In the genomic region with DNA sequence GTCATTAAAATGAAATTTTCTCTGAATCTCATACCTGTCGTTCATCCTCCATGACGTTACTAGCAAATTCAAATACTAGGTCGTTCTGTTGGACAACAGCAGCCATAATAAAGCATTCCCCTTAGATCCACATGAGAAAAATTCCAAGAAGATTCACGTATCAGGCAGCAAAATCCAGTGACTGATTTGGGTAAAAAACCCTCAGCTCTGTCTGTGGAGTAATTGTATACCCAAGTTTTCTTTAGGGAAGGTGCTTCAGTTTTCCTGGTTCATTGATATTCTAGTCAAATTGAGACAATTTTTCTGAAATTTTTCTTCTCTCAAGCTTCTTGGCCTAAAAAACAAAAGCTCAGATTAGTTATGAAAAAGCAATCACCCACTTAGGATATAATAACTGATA, we compare ENCODE assay signal across 1 cellular context.
TF ChIP-seq lines count a peak whose summit lies in the region.

No MANE protein-coding gene starts in this region.

TF ChIP-seq in SK-N-SH, 30 proteins besides CTCF, POLR2A, EP300 and RAD21 (continued from another document):
- TF ChIP-seq USF1 (IDR thresholded peaks at IDR 0.05; ENCODE audit: borderline replicate concordance, low read depth): no peak
- no peak for TF ChIP-seq FOXM1 (IDR thresholded peaks at IDR 0.05; ENCODE audit: low read depth)
- TF ChIP-seq SIN3A (IDR thresholded peaks at IDR 0.05; ENCODE audit: borderline replicate concordance, low read depth, low read length): no peak
- no peak for TF ChIP-seq REST (IDR thresholded peaks at IDR 0.05; ENCODE audit: low read depth, low read length)
- TF ChIP-seq GABPA (IDR thresholded peaks at IDR 0.05; ENCODE audit: low read depth): no peak
- no peak for TF ChIP-seq EZH2phosphoT487 (IDR thresholded peaks at IDR 0.05; ENCODE audit: borderline replicate concordance, low read depth)
- TF ChIP-seq GATA2 (CRISPR knock-in tag; IDR thresholded peaks at IDR 0.05): no peak
- TF ChIP-seq CHD2 (IDR thresholded peaks at IDR 0.05; ENCODE audit: low read length, partially characterized antibody): no peak
- no peak for TF ChIP-seq PBX3 (IDR thresholded peaks at IDR 0.05)
- TF ChIP-seq, protein P1, sequence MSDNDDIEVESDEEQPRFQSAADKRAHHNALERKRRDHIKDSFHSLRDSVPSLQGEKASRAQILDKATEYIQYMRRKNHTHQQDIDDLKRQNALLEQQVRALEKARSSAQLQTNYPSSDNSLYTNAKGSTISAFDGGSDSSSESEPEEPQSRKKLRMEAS (IDR thresholded peaks at IDR 0.05; ENCODE audit: low read depth): no peak
- TF ChIP-seq, protein P2, sequence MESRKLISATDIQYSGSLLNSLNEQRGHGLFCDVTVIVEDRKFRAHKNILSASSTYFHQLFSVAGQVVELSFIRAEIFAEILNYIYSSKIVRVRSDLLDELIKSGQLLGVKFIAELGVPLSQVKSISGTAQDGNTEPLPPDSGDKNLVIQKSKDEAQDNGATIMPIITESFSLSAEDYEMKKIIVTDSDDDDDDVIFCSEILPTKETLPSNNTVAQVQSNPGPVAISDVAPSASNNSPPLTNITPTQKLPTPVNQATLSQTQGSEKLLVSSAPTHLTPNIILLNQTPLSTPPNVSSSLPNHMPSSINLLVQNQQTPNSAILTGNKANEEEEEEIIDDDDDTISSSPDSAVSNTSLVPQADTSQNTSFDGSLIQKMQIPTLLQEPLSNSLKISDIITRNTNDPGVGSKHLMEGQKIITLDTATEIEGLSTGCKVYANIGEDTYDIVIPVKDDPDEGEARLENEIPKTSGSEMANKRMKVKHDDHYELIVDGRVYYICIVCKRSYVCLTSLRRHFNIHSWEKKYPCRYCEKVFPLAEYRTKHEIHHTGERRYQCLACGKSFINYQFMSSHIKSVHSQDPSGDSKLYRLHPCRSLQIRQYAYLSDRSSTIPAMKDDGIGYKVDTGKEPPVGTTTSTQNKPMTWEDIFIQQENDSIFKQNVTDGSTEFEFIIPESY (IDR thresholded peaks at IDR 0.05; ENCODE audit: borderline replicate concordance, low read depth): no peak
- TF ChIP-seq YY1 (IDR thresholded peaks at IDR 0.05; ENCODE audit: low read depth): no peak
- TF ChIP-seq, protein P3, sequence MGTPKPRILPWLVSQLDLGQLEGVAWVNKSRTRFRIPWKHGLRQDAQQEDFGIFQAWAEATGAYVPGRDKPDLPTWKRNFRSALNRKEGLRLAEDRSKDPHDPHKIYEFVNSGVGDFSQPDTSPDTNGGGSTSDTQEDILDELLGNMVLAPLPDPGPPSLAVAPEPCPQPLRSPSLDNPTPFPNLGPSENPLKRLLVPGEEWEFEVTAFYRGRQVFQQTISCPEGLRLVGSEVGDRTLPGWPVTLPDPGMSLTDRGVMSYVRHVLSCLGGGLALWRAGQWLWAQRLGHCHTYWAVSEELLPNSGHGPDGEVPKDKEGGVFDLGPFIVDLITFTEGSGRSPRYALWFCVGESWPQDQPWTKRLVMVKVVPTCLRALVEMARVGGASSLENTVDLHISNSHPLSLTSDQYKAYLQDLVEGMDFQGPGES (IDR thresholded peaks at IDR 0.05; ENCODE audit: low read depth, low read length): no peak
- TF ChIP-seq FOXJ3 (CRISPR knock-in tag; IDR thresholded peaks at IDR 0.05): no peak
- TF ChIP-seq ELF1 (IDR thresholded peaks at IDR 0.05): no peak
